9 cellular contexts compared by ENCODE assay signal in genomic region chr19:56253737-56254136, GRCh38. TPM values are rescaled to one million over a fixed set of nuclear protein-coding genes. Genes with fewer than 3 reads are reported as not detected.
A peak's percentile ranks its signal among the peaks of the same experiment; 100 is the strongest.
DNase-seq lines count a peak whose midpoint lies in the region; ATAC-seq and TF ChIP-seq lines count a peak whose summit lies in the region.
"Had no signal": no experiment of that assay in that cellular context is flagged by ENCODE, and none has a peak within 500 bp of the region (broad histone marks: within the 10 kb centered on the region; RNA-seq: fewer than 3 reads in every experiment).

No MANE protein-coding gene starts in this region.

- TF ChIP-seq POLR2A in suprapubic skin (IDR thresholded peaks at IDR 0.05): no peak

- peak; percentile 71 for TF ChIP-seq CTCF in HFFc6 (IDR thresholded peaks at IDR 0.05)
- peak; percentile 80 for TF ChIP-seq CTCF in chondrocyte (IDR thresholded peaks at IDR 0.05)
- TF ChIP-seq CTCF in suprapubic skin (IDR thresholded peaks at IDR 0.05): no peak

- H3K36me3 Mint-ChIP-seq in HFFc6 (ENCODE audit: low read depth) (peaks cover 5% of the 10 kb centered on the region), chondrocyte (ENCODE audit: low read depth) (no peaks in the 10 kb centered on the region), memory B cell (peaks cover 2% of the 10 kb centered on the region)

- H3K4me1 ChIP-seq in suprapubic skin: no peaks in the 10 kb centered on the region

- H3K36me3 ChIP-seq in suprapubic skin: no peaks in the 10 kb centered on the region

- no peak overlapping the region for H3K4me3 ChIP-seq in suprapubic skin

- no peaks in the 10 kb centered on the region for H3K27me3 ChIP-seq in suprapubic skin

- H3K4me3 Mint-ChIP-seq in HFFc6 (no peak overlapping the region), chondrocyte (ENCODE audit: unreplicated experiment) (no peak overlapping the region), memory B cell (no peak overlapping the region)

- no peak overlapping the region for H3K27ac Mint-ChIP-seq in HFFc6
- no peak overlapping the region for H3K27ac Mint-ChIP-seq in chondrocyte (ENCODE audit: unreplicated experiment)
- no peak overlapping the region for H3K27ac Mint-ChIP-seq in memory B cell

- no peaks in the 10 kb centered on the region for H3K9me3 ChIP-seq in suprapubic skin

- H3K4me1 Mint-ChIP-seq in HFFc6 (ENCODE audit: low read depth): no peaks in the 10 kb centered on the region
- H3K4me1 Mint-ChIP-seq in chondrocyte (ENCODE audit: low read depth): no peaks in the 10 kb centered on the region
- H3K4me1 Mint-ChIP-seq in memory B cell: peaks cover 3% of the 10 kb centered on the region

- peak; percentile 35 for ATAC-seq in memory B cell (ENCODE audit: low read depth)
- ATAC-seq in GM21717 (IDR thresholded peaks at IDR 0.05; ENCODE audit: unreplicated experiment): no peak
- ATAC-seq in HG03039 (IDR thresholded peaks at IDR 0.05; ENCODE audit: unreplicated experiment): no peak

- 40% methylated on average over 5 of the region's 5 CpGs for WGBS in suprapubic skin

- DNase-seq in CMK (ENCODE audit: low read depth) (peak; percentile 35), HFFc6 (peak; percentile 70), NCI-H774 (lab: John Stamatoyannopoulos, UW) (peak; percentile 48), chondrocyte (ENCODE audit: low spot score) (no peak), memory B cell (ENCODE audit: low spot score in 2 of 2) (peak in 1 of 2 donors; percentile 23), suprapubic skin (ENCODE audit: low spot score in 2 of 2) (no peak)

- H3K9me3 Mint-ChIP-seq in HFFc6: peaks cover 5% of the 10 kb centered on the region; the same call in 1 of the 2 replicates
- H3K9me3 Mint-ChIP-seq in chondrocyte (ENCODE audit: low read depth): peaks cover 10% of the 10 kb centered on the region
- H3K9me3 Mint-ChIP-seq in memory B cell: no peaks in the 10 kb centered on the region

- peaks cover 8% of the 10 kb centered on the region for H3K27me3 Mint-ChIP-seq in HFFc6 (ENCODE audit: insufficient read depth)
- no peaks in the 10 kb centered on the region for H3K27me3 Mint-ChIP-seq in chondrocyte (ENCODE audit: low read depth)
- H3K27me3 Mint-ChIP-seq in memory B cell: no peaks in the 10 kb centered on the region

- TF ChIP-seq EP300 in suprapubic skin (IDR thresholded peaks at IDR 0.05): no peak

- no peak overlapping the region for H3K27ac ChIP-seq in suprapubic skin
- H3K27ac ChIP-seq: epithelial cell of prostate had no signal

RNA-seq across cellular contexts. Expression of gene EDDM13, which starts 18.8 kb away (rescaled TPM):
- total RNA-seq in HFFc6 (2021; fragmentation: NEBNext Ultra II Directional; extraction: Animal tissue kit (Norgen Biotek cat#: 25700)): not detected
- not detected in 3 replicates for total RNA-seq in chondrocyte
- total RNA-seq in suprapubic skin: 10 to 100 TPM in 2 of 4 donors, 1 to 10 TPM in 2; 6.0 to 25.8 (median 11.4) TPM

RNA-seq across cellular contexts. Expression of gene ZSCAN5C, which starts 51.7 kb away (rescaled TPM):
- not detected for total RNA-seq in HFFc6 (2021; fragmentation: NEBNext Ultra II Directional; extraction: Animal tissue kit (Norgen Biotek cat#: 25700))
- not detected in 3 replicates for total RNA-seq in chondrocyte
- total RNA-seq in suprapubic skin: not detected

RNA-seq across cellular contexts. Expression of gene ZSCAN5B, which starts 56.2 kb away (rescaled TPM):
- under 1 TPM in 1 of 6 experiments, not detected in 5; 0.12 TPM for total RNA-seq in HFFc6 (2021; fragmentation: NEBNext Ultra II Directional; extraction: Animal tissue kit (Norgen Biotek cat#: 25700))
- not detected in 3 replicates for total RNA-seq in chondrocyte
- total RNA-seq in suprapubic skin: not detected

Comparison
In these comparisons a context has a peak if more than half of its experiments do, and no peak if none do; other contexts are left out.
1. DNase-seq: peak in CMK (single experiment), HFFc6 (single experiment) and NCI-H774 (single experiment); none in chondrocyte (single experiment) and suprapubic skin (0 of 2).
2. CTCF ChIP-seq: peak in HFFc6 (single experiment) and chondrocyte (single experiment); none in suprapubic skin (0 of 2).